In the genomic region with DNA sequence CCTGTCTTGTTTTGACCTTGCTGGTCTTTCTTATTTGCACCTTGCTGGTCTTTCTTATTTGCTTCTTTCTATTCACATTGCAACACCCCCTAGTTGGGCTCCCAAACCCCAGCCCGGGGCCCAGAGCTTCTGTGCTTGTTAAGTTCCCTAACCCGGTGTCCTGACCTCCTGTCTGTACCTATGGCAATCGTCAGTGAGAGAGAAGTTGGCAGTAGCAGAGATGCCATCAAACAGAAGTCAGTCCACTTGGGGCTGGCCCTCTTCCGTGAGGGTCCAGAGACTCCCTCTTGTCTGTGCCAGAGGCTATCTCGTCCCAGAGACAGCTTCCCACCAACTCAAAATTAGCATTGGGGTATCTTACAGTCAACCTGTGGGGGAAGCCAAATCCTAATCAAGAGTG, we compare ENCODE assay signal across 22 cellular contexts. TPM values are rescaled to one million over a fixed set of nuclear protein-coding genes. Genes with fewer than 3 reads are reported as not detected.
"Had no signal": no experiment of that assay in that cellular context is flagged by ENCODE, and none has a peak within 500 bp of the region (broad histone marks: within the 10 kb centered on the region; RNA-seq: fewer than 3 reads in every experiment).

No MANE protein-coding gene starts in this region.

- DNase-seq: IMR-90, Kasumi-1, KG1, MM.1S, NCI-H1092 treated with DMSO at 0.1 percent for 48 hours, NCI-H1417, NCI-H1436 treated with DMSO at 0.1 percent for 48 hours, NCI-H1694, NCI-H1930, NCI-H2081, NCI-H2107, NCI-H2227 treated with DMSO at 0.1 percent for 48 hours, NCI-H524, NCI-H526 treated with DMSO at 0.1 percent for 48 hours, NCI-H748 treated with DMSO at 0.1 percent for 48 hours, Right ventricle myocardium superior, RPMI8226, SIG-M5 had no signal

- H3K4me3 ChIP-seq: SJSA1, SK-N-MC had no signal

- H3K4me1 ChIP-seq: SJSA1 had no signal

- H3K36me3 ChIP-seq: SJSA1 had no signal

- H3K9me3 ChIP-seq: SJSA1 had no signal

- H3K27ac ChIP-seq: SJSA1, SK-N-MC had no signal

- ATAC-seq: HepG2 had no signal

RNA-seq across cellular contexts. Expression of a gene that starts 55.7 kb away (rescaled TPM):
- total RNA-seq: HepG2, IMR-90, M059J, Right ventricle myocardium superior, SJSA1 had no signal
